ENCODE assay signal across 2 cellular contexts in the genomic region with DNA sequence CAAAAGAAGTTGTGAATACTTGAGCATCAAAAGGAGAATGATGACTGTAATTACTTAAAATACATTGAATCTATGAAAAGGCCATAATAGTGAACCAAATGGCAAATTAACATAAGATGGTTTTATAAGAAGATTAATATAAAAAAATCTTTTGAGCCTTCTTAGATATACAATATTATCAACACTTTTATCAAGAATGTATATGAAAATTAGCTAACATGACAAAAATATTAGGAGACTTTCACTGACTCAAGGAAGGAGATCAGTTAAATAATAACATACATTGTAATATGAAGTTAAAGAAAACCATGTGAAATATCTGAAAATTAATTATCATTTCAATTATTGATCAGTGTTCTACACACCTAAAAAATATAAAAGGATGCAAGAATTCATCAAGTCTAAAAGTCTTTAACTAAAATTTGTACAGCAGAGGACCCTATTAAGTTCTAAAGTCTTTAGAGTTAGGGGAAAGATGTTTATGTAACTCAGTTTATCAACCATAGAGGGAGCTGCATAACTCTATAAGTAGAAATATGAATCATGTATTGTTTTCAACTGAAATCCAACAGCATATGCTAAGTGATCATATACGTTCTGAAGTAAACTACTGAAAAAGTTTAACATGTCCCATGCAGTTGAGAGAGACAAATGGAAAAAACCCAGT.
TF ChIP-seq lines count a peak whose summit lies in the region.

No MANE protein-coding gene starts in this region.

TF ChIP-seq in HEK293, 187 proteins besides CTCF, POLR2A, EP300 and RAD21:
- no peak for TF ChIP-seq FEZF1 (tag by site-specific recombination; IDR thresholded peaks at IDR 0.05)
- TF ChIP-seq SETDB1 (IDR thresholded peaks at IDR 0.05; ENCODE audit: insufficient read length, low read length) = peak; percentile 3
- TF ChIP-seq ZNF202 (tag by site-specific recombination; IDR thresholded peaks at IDR 0.05; ENCODE audit: borderline replicate concordance) = no peak

TF ChIP-seq in H1, 55 proteins besides CTCF, POLR2A, EP300 and RAD21:
- TF ChIP-seq EZH2 (IDR thresholded peaks at IDR 0.05; ENCODE audit: low read depth, low read length, severe bottlenecking) (no peak), KDM1A (IDR thresholded peaks at IDR 0.05; ENCODE audit: borderline replicate concordance, low read length) (no peak), RNF2 (IDR thresholded peaks at IDR 0.05; ENCODE audit: borderline replicate concordance, low read depth, low read length, missing control alignments, poor library complexity, severe bottlenecking) (no peak), PHF8 (conservative IDR thresholded peaks at IDR 0.05; ENCODE audit: low read depth, low read length) (no peak), CEBPB (IDR thresholded peaks at IDR 0.05; ENCODE audit: low read depth, low read length) (no peak), CBX5 (IDR thresholded peaks at IDR 0.05; ENCODE audit: low read depth, low read length) (no peak), YY1 (IDR thresholded peaks at IDR 0.05; ENCODE audit: low read depth, low read length) (no peak), GABPA (IDR thresholded peaks at IDR 0.05; ENCODE audit: borderline replicate concordance, insufficient read depth, low read length) (no peak), CHD1 (IDR thresholded peaks at IDR 0.05; ENCODE audit: low read depth, low read length) (no peak), CREB1 (IDR thresholded peaks at IDR 0.05) (no peak), JUND (IDR thresholded peaks at IDR 0.05; ENCODE audit: low read length) (no peak), TEAD4 (IDR thresholded peaks at IDR 0.05; ENCODE audit: low read depth, low read length) (no peak), SP4 (IDR thresholded peaks at IDR 0.05; ENCODE audit: low read length) (no peak), SIRT6 (IDR thresholded peaks at IDR 0.05; ENCODE audit: low read length) (no peak), MAFK (IDR thresholded peaks at IDR 0.05; ENCODE audit: low read depth, low read length) (no peak)
- TF ChIP-seq, protein P1, sequence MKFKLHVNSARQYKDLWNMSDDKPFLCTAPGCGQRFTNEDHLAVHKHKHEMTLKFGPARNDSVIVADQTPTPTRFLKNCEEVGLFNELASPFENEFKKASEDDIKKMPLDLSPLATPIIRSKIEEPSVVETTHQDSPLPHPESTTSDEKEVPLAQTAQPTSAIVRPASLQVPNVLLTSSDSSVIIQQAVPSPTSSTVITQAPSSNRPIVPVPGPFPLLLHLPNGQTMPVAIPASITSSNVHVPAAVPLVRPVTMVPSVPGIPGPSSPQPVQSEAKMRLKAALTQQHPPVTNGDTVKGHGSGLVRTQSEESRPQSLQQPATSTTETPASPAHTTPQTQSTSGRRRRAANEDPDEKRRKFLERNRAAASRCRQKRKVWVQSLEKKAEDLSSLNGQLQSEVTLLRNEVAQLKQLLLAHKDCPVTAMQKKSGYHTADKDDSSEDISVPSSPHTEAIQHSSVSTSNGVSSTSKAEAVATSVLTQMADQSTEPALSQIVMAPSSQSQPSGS (IDR thresholded peaks at IDR 0.05; ENCODE audit: low read length) = no peak
